8 cellular contexts compared by ENCODE assay signal in genomic region chr4:109406337-109406931, GRCh38. TPM values are rescaled to one million over a fixed set of nuclear protein-coding genes. Genes with fewer than 3 reads are reported as not detected.
DNase-seq lines count a peak whose midpoint lies in the region; ATAC-seq and TF ChIP-seq lines count a peak whose summit lies in the region.

No MANE protein-coding gene starts in this region.

- H3K9me3 ChIP-seq in SJCRH30 (replicated peaks): no peaks in the 10 kb centered on the region

- peak; percentile 55 for DNase-seq in activated naive CD4-positive, alpha-beta T cell treated with anti-CD3 and anti-CD28 coated beads, Interleukin-2, amount 10 ng/mL, durations not matched to agents 7 days and 5 days
- DNase-seq in activated naive CD4-positive, alpha-beta T cell treated with Interleukin-2 at 50 U/mL for 16 hours: no peak
- DNase-seq in HT1080 (ENCODE audit: low read depth) (peak; percentile 41), SJCRH30 (peak; percentile 51 to 81), epithelial cell of proximal tubule (ENCODE audit: low read depth) (peak; percentile 26), naive B cell (peak; percentile 16)
- DNase-seq in activated CD4-positive, CD25-positive, alpha-beta regulatory T cell (lab: John Stamatoyannopoulos, UW): no peak

- no peak overlapping the region for H3K27ac Mint-ChIP-seq in activated naive CD4-positive, alpha-beta T cell treated with anti-CD3 and anti-CD28 coated beads, Interleukin-2, amount 10 ng/mL, durations not matched to agents 7 days and 5 days
- H3K27ac Mint-ChIP-seq in naive B cell: no peak overlapping the region

- TF ChIP-seq CTCF in epithelial cell of proximal tubule (conservative IDR thresholded peaks at IDR 0.05; ENCODE audit: low read depth, low read length): peak; percentile 82

- no peaks in the 10 kb centered on the region for H3K4me1 ChIP-seq in SJCRH30

- no peaks in the 10 kb centered on the region for H3K9me3 Mint-ChIP-seq in activated naive CD4-positive, alpha-beta T cell treated with anti-CD3 and anti-CD28 coated beads, Interleukin-2, amount 10 ng/mL, durations not matched to agents 7 days and 5 days
- H3K9me3 Mint-ChIP-seq in naive B cell: no peaks in the 10 kb centered on the region

- H3K4me3 Mint-ChIP-seq in activated naive CD4-positive, alpha-beta T cell treated with anti-CD3 and anti-CD28 coated beads, Interleukin-2, amount 10 ng/mL, durations not matched to agents 7 days and 5 days: no peak overlapping the region
- no peak overlapping the region for H3K4me3 Mint-ChIP-seq in naive B cell

- no peaks in the 10 kb centered on the region for H3K27me3 ChIP-seq in SJCRH30

- no peak overlapping the region for H3K27ac ChIP-seq in SJCRH30

- H3K27me3 Mint-ChIP-seq in activated naive CD4-positive, alpha-beta T cell treated with anti-CD3 and anti-CD28 coated beads, Interleukin-2, amount 10 ng/mL, durations not matched to agents 7 days and 5 days: peaks cover 21% of the 10 kb centered on the region
- peaks cover 0 to 17% (median 12%) of the 10 kb centered on the region in 3 donors for H3K27me3 Mint-ChIP-seq in naive B cell

- no peaks in the 10 kb centered on the region for H3K36me3 Mint-ChIP-seq in activated naive CD4-positive, alpha-beta T cell treated with anti-CD3 and anti-CD28 coated beads, Interleukin-2, amount 10 ng/mL, durations not matched to agents 7 days and 5 days
- H3K36me3 Mint-ChIP-seq in naive B cell: peaks cover 0 to 5% of the 10 kb centered on the region in 2 donors

- CTCF ChIA-PET in activated naive CD4-positive, alpha-beta T cell treated with anti-CD3 and anti-CD28 coated beads, Interleukin-2, amount 10 ng/mL, durations not matched to agents 7 days and 5 days (lab: Charles Lee): interaction anchor here (0.8 to 1.2 kb wide), 9 partner anchors 8 to 723 kb away, joined by 3 to 5 read pairs (median 4); no protein-coding TSS in a partner anchor

- ATAC-seq in GM21447 (IDR thresholded peaks at IDR 0.05; ENCODE audit: unreplicated experiment): peak; percentile 79
- ATAC-seq in naive B cell (ENCODE audit: low read depth in 2 of 2): peak; percentile 42 to 43

- H3K36me3 ChIP-seq in SJCRH30: no peaks in the 10 kb centered on the region

- H3K4me3 ChIP-seq in SJCRH30: no peak overlapping the region
- H3K4me3 ChIP-seq in epithelial cell of proximal tubule (ENCODE audit: low read depth, low read length): no peak overlapping the region

- no peaks in the 10 kb centered on the region for H3K4me1 Mint-ChIP-seq in activated naive CD4-positive, alpha-beta T cell treated with anti-CD3 and anti-CD28 coated beads, Interleukin-2, amount 10 ng/mL, durations not matched to agents 7 days and 5 days
- no peaks in the 10 kb centered on the region for H3K4me1 Mint-ChIP-seq in naive B cell

RNA-seq across cellular contexts. Expression of gene SEC24B, which starts 27.2 kb away (rescaled TPM):
- total RNA-seq in HT1080 (2014; rRNA removed; shearing (Covaris generic)): 10.9 and 23.1 TPM in 2 replicates
- polyA plus RNA-seq in HT1080 (2015; cell fraction: cytosol; rRNA removed): 26.1 and 35.0 TPM in 2 replicates
- polyA plus RNA-seq in HT1080 (2015; cell fraction: nucleus; rRNA removed): 64.1 and 65.2 TPM in 2 replicates
- total RNA-seq in SJCRH30 (2014; rRNA removed; shearing (Covaris generic)): 31.0 and 32.3 TPM in 2 replicates
- 16.8 and 22.2 TPM in 2 replicates for total RNA-seq in epithelial cell of proximal tubule
- 10 to 100 TPM; 15.0 to 36.2 (median 17.7) TPM for polyA plus RNA-seq in naive B cell (ENCODE audit: low read depth in 6 of 6)

Comparison
In these comparisons a context has a peak if more than half of its experiments do, and no peak if none do; other contexts are left out.
1. DNase-seq: peak in activated naive CD4-positive, alpha-beta T cell treated with anti-CD3 and anti-CD28 coated beads, Interleukin-2, amount 10 ng/mL, durations not matched to agents 7 days and 5 days (single experiment), HT1080 (single experiment), SJCRH30 (2 of 2), epithelial cell of proximal tubule (single experiment) and naive B cell (single experiment); none in activated naive CD4-positive, alpha-beta T cell treated with Interleukin-2 at 50 U/mL for 16 hours (single experiment) and activated CD4-positive, CD25-positive, alpha-beta regulatory T cell (0 of 4).